In genomic region chr7:138032186-138032585, GRCh38 we compare ENCODE assay signal across 15 cellular contexts. TPM values are rescaled to one million over a fixed set of nuclear protein-coding genes. Genes with fewer than 3 reads are reported as not detected.
A peak's percentile ranks its signal among the peaks of the same experiment; 100 is the strongest.
DNase-seq lines count a peak whose midpoint lies in the region; ATAC-seq and TF ChIP-seq lines count a peak whose summit lies in the region.
"Had no signal": no experiment of that assay in that cellular context is flagged by ENCODE, and none has a peak within 500 bp of the region (broad histone marks: within the 10 kb centered on the region; RNA-seq: fewer than 3 reads in every experiment).

No MANE protein-coding gene starts in this region.

- no peaks in the 10 kb centered on the region for H3K36me3 ChIP-seq in brain microvascular endothelial cell (replicated peaks)

- TF ChIP-seq CTCF in activated B cell treated with CpG ODN at 0.5 μM for 24 hours (IDR thresholded peaks at IDR 0.05): no peak
- TF ChIP-seq CTCF in brain microvascular endothelial cell (IDR thresholded peaks at IDR 0.05; ENCODE audit: low read depth, low read length, missing control alignments): no peak
- no peak for TF ChIP-seq CTCF in CD14-positive monocyte (IDR thresholded peaks at IDR 0.05)

- no peak overlapping the region for H3K27ac ChIP-seq in brain microvascular endothelial cell

- no peak for DNase-seq in activated B cell treated with CpG ODN at 0.5 μM for 24 hours
- no peak for DNase-seq in brain microvascular endothelial cell
- DNase-seq in NCI-H2081 treated with DMSO at 0.1 percent for 48 hours (lab: John Stamatoyannopoulos, UW): no peak
- DNase-seq in CD14-positive monocyte (ENCODE audit: low spot score): no peak
- DNase-seq: activated naive CD8-positive, alpha-beta T cell treated with anti-CD3 and anti-CD28 coated beads, Interleukin-2, amount 10 ng/mL, durations not matched to agents 7 days and 5 days; NCI-H1092; NCI-H524 had no signal

- no peaks in the 10 kb centered on the region for H3K27me3 ChIP-seq in brain microvascular endothelial cell (replicated peaks)

- in situ Hi-C loops in brain microvascular endothelial cell (cut with HindIII; ENCODE audit: low pct_ligation_motif_present, low sequenced_read_pairs): no loop called here

- H3K27ac Mint-ChIP-seq in activated B cell treated with CpG ODN at 0.5 μM for 24 hours: peak overlapping the region; percentile 61
- H3K27ac Mint-ChIP-seq in CD14-positive monocyte: no peak overlapping the region
- H3K27ac Mint-ChIP-seq: activated naive CD8-positive, alpha-beta T cell treated with anti-CD3 and anti-CD28 coated beads, Interleukin-2, amount 10 ng/mL, durations not matched to agents 7 days and 5 days; dendritic cell treated with granulocyte-macrophage colony-stimulating factor and Interleukin-4, amounts not matched to agents 40 ng/mL and 50 ng/mL, for 4 days had no signal

- intact Hi-C loops in activated B cell treated with CpG ODN at 0.5 μM for 24 hours (cut with micrococcal nuclease): no loop called here
- intact Hi-C loops in CD14-positive monocyte (cut with micrococcal nuclease): no loop called here

- peaks cover 71% of the 10 kb centered on the region for H3K4me1 Mint-ChIP-seq in activated B cell treated with CpG ODN at 0.5 μM for 24 hours
- H3K4me1 Mint-ChIP-seq in CD14-positive monocyte: peaks cover 8% of the 10 kb centered on the region
- H3K4me1 Mint-ChIP-seq: activated naive CD8-positive, alpha-beta T cell treated with anti-CD3 and anti-CD28 coated beads, Interleukin-2, amount 10 ng/mL, durations not matched to agents 7 days and 5 days had no signal

- H3K9me3 Mint-ChIP-seq in activated B cell treated with CpG ODN at 0.5 μM for 24 hours (peaks cover 5% of the 10 kb centered on the region), CD14-positive monocyte (peaks cover 10 to 31% (median 17%) of the 10 kb centered on the region in 7 donors)

- ATAC-seq in GM18520 (IDR thresholded peaks at IDR 0.05; ENCODE audit: unreplicated experiment) (peak; percentile 53), GM21528 (IDR thresholded peaks at IDR 0.05; ENCODE audit: low FRiP score, unreplicated experiment) (peak; percentile 71), HG03060 (IDR thresholded peaks at IDR 0.05; ENCODE audit: low read depth, unreplicated experiment) (peak; percentile 53), activated B cell treated with CpG ODN at 0.5 μM for 24 hours (ENCODE audit: low read depth) (no peak), HG03280 (IDR thresholded peaks at IDR 0.05; ENCODE audit: unreplicated experiment) (no peak)

- POLR2A ChIA-PET in activated B cell treated with CpG ODN at 0.5 μM for 24 hours (lab: Charles Lee): no interaction called here

- H3K36me3 Mint-ChIP-seq in activated B cell treated with CpG ODN at 0.5 μM for 24 hours (ENCODE audit: low read depth) (no peaks in the 10 kb centered on the region), CD14-positive monocyte (no peaks in the 10 kb centered on the region)
- H3K36me3 Mint-ChIP-seq: activated naive CD8-positive, alpha-beta T cell treated with anti-CD3 and anti-CD28 coated beads, Interleukin-2, amount 10 ng/mL, durations not matched to agents 7 days and 5 days had no signal

- H3K27me3 Mint-ChIP-seq in activated B cell treated with CpG ODN at 0.5 μM for 24 hours: peaks cover 2% of the 10 kb centered on the region
- peaks cover 0 to 3% (median 2%) of the 10 kb centered on the region in 3 donors for H3K27me3 Mint-ChIP-seq in CD14-positive monocyte (ENCODE audit: low read depth in 3 of 3)

- CTCF ChIA-PET in activated B cell treated with CpG ODN at 0.5 μM for 24 hours (lab: Charles Lee): interaction anchor here (2.1 kb wide), 1 partner anchor 15 kb away, joined by 6 read pairs; no protein-coding TSS in a partner anchor

- H3K4me3 Mint-ChIP-seq in activated B cell treated with CpG ODN at 0.5 μM for 24 hours: no peak overlapping the region
- H3K4me3 Mint-ChIP-seq in CD14-positive monocyte: no peak overlapping the region
- H3K4me3 Mint-ChIP-seq: activated naive CD8-positive, alpha-beta T cell treated with anti-CD3 and anti-CD28 coated beads, Interleukin-2, amount 10 ng/mL, durations not matched to agents 7 days and 5 days; dendritic cell treated with granulocyte-macrophage colony-stimulating factor and Interleukin-4, amounts not matched to agents 40 ng/mL and 50 ng/mL, for 4 days had no signal

- H3K4me3 ChIP-seq in brain microvascular endothelial cell (ENCODE audit: low read depth, low read length): no peak overlapping the region
- H3K4me3 ChIP-seq: skin epidermis had no signal

RNA-seq across cellular contexts. Expression of gene CREB3L2, which starts 30.3 kb away (rescaled TPM):
- total RNA-seq in activated B cell treated with CpG ODN at 0.5 μM for 24 hours: 16.6 and 21.7 TPM in 2 replicates
- polyA plus RNA-seq in CD14-positive monocyte: 10 to 100 TPM in 1 of 2 donors, 1 to 10 TPM in 1; 6.9 to 11.9 TPM

RNA-seq across cellular contexts. Expression of gene AKR1D1, which starts 44.1 kb away (rescaled TPM):
- total RNA-seq in activated B cell treated with CpG ODN at 0.5 μM for 24 hours: not detected in 2 replicates
- not detected for polyA plus RNA-seq in CD14-positive monocyte
- total RNA-seq: activated naive CD8-positive, alpha-beta T cell treated with anti-CD3 and anti-CD28 coated beads, Interleukin-2, amount 10 ng/mL, durations not matched to agents 7 days and 5 days; Daoy; myocyte had no signal

Comparison
In these comparisons a context has a peak if more than half of its experiments do, and no peak if none do; other contexts are left out.
1. ATAC-seq: peak in GM18520 (single experiment), GM21528 (single experiment) and HG03060 (single experiment); none in activated B cell treated with CpG ODN at 0.5 μM for 24 hours (single experiment) and HG03280 (single experiment).